In genomic region chr9:93587651-93588347, GRCh38 we compare ENCODE assay signal across 2 cellular contexts.
TF ChIP-seq lines count a peak whose summit lies in the region.

No MANE protein-coding gene starts in this region.

TF ChIP-seq in A549, 52 proteins besides CTCF, POLR2A, EP300 and RAD21 (continued from another document):
- TF ChIP-seq USF2 (IDR thresholded peaks at IDR 0.05) (no peak), BHLHE40 (IDR thresholded peaks at IDR 0.05; ENCODE audit: low read depth, low read length) (no peak), ESRRA (IDR thresholded peaks at IDR 0.05; ENCODE audit: borderline replicate concordance, low read length) (no peak)

TF ChIP-seq in HepG2, 621 proteins besides CTCF, POLR2A, EP300 and RAD21:
- TF ChIP-seq ZBTB4 (CRISPR knock-in tag; IDR thresholded peaks at IDR 0.05; ENCODE audit: borderline replicate concordance) (no peak), TEAD3 (CRISPR knock-in tag; optimal IDR thresholded peaks at IDR 0.05; ENCODE audit: borderline replicate concordance) (peak; percentile 20), ZNF619 (CRISPR knock-in tag; IDR thresholded peaks at IDR 0.05) (no peak), STAG1 (CRISPR knock-in tag; IDR thresholded peaks at IDR 0.05) (peak; percentile 47), ZNF790 (CRISPR knock-in tag; IDR thresholded peaks at IDR 0.05; ENCODE audit: borderline replicate concordance) (no peak), ZNF891 (CRISPR knock-in tag; IDR thresholded peaks at IDR 0.05) (no peak), RBAK (CRISPR knock-in tag; IDR thresholded peaks at IDR 0.05) (no peak), ZNF253 (CRISPR knock-in tag; IDR thresholded peaks at IDR 0.05; ENCODE audit: borderline replicate concordance) (no peak), TRIM24 (CRISPR knock-in tag; IDR thresholded peaks at IDR 0.05) (no peak), ZNF687 (CRISPR knock-in tag; IDR thresholded peaks at IDR 0.05) (peak; percentile 37), HNRNPL (IDR thresholded peaks at IDR 0.05; ENCODE audit: low read depth, low read length) (0 out of 2 replicates have a peak, but pooled peaks have one; percentile 22), ARID3A (IDR thresholded peaks at IDR 0.05; ENCODE audit: low read depth, low read length) (no peak), ZBTB38 (CRISPR knock-in tag; IDR thresholded peaks at IDR 0.05) (0 out of 2 replicates have a peak, but pooled peaks have one; percentile 23), ZNF263 (CRISPR knock-in tag; IDR thresholded peaks at IDR 0.05) (peak; percentile 78), HIVEP1 (CRISPR knock-in tag; IDR thresholded peaks at IDR 0.05) (no peak), ZNF275 (CRISPR knock-in tag; IDR thresholded peaks at IDR 0.05; ENCODE audit: borderline replicate concordance) (no peak), ZFP41 (CRISPR knock-in tag; IDR thresholded peaks at IDR 0.05; ENCODE audit: borderline replicate concordance) (no peak), HOXA9 (CRISPR knock-in tag; IDR thresholded peaks at IDR 0.05; ENCODE audit: borderline replicate concordance) (no peak), TFDP2 (CRISPR knock-in tag; IDR thresholded peaks at IDR 0.05) (no peak)
- TF ChIP-seq, protein P1, sequence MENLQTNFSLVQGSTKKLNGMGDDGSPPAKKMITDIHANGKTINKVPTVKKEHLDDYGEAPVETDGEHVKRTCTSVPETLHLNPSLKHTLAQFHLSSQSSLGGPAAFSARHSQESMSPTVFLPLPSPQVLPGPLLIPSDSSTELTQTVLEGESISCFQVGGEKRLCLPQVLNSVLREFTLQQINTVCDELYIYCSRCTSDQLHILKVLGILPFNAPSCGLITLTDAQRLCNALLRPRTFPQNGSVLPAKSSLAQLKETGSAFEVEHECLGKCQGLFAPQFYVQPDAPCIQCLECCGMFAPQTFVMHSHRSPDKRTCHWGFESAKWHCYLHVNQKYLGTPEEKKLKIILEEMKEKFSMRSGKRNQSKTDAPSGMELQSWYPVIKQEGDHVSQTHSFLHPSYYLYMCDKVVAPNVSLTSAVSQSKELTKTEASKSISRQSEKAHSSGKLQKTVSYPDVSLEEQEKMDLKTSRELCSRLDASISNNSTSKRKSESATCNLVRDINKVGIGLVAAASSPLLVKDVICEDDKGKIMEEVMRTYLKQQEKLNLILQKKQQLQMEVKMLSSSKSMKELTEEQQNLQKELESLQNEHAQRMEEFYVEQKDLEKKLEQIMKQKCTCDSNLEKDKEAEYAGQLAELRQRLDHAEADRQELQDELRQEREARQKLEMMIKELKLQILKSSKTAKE (CRISPR knock-in tag; IDR thresholded peaks at IDR 0.05; ENCODE audit: borderline replicate concordance): no peak
- TF ChIP-seq, protein P2, sequence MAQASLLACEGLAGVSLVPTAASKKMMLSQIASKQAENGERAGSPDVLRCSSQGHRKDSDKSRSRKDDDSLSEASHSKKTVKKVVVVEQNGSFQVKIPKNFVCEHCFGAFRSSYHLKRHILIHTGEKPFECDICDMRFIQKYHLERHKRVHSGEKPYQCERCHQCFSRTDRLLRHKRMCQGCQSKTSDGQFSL (CRISPR knock-in tag; IDR thresholded peaks at IDR 0.05): no peak
- TF ChIP-seq, protein P3, sequence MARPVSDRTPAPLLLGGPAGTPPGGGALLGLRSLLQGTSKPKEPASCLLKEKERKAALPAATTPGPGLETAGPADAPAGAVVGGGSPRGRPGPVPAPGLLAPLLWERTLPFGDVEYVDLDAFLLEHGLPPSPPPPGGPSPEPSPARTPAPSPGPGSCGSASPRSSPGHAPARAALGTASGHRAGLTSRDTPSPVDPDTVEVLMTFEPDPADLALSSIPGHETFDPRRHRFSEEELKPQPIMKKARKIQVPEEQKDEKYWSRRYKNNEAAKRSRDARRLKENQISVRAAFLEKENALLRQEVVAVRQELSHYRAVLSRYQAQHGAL (CRISPR knock-in tag; IDR thresholded peaks at IDR 0.05; ENCODE audit: not compliant biosample characterization): no peak
